In the genomic region with DNA sequence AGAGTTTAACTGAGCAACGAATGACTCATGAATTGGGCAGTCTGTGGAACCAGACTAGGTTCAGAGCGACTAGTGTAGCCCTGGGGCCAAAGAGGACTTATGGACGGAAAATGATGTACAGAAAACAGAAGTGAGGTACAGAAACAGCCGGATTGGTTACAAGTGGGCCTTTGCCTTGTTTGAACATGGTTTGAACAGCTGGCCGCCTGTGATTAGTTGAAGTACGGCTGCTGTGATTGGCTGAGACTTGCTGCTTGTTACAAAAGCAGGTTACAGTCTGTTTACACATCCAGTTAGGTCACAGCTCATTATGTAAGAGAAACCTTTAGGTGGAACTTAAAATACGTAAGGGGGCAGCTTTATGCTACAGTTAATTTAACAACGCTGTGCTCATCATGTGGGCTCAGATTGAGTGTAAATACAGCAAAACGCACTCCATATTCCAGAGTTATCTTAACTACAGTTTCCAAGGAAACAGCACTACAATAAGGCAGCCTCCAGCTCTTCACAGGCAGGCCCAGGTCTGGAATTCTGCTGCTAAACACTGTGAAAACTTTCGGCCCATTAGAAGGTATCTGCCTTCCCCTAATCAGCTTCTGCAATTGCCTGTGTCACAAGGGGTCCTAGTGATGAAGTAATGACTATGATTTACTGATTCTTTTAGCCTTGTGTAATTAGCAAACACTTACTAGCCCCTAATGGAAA, we compare ENCODE assay signal across 10 cellular contexts. TPM values are rescaled to one million over a fixed set of nuclear protein-coding genes. Genes with fewer than 3 reads are reported as not detected.
DNase-seq lines count a peak whose midpoint lies in the region; ATAC-seq and TF ChIP-seq lines count a peak whose summit lies in the region.
"Had no signal": no experiment of that assay in that cellular context is flagged by ENCODE, and none has a peak within 500 bp of the region (broad histone marks: within the 10 kb centered on the region; RNA-seq: fewer than 3 reads in every experiment).

No MANE protein-coding gene starts in this region.

- POLR2A ChIA-PET in activated CD4-positive, alpha-beta memory T cell treated with anti-CD3 and anti-CD28 coated beads for 36 hours (lab: Charles Lee): no interaction called here

- H3K36me3 ChIP-seq in WERI-Rb-1: no peaks in the 10 kb centered on the region; the same call in 1 of the 2 replicates
- H3K36me3 ChIP-seq: right atrium auricular region had no signal

- CTCF ChIA-PET in activated CD4-positive, alpha-beta memory T cell treated with anti-CD3 and anti-CD28 coated beads for 36 hours (lab: Charles Lee): no interaction called here

- peaks cover 16% of the 10 kb centered on the region for H3K36me3 Mint-ChIP-seq in activated CD4-positive, alpha-beta memory T cell treated with anti-CD3 and anti-CD28 coated beads for 36 hours

- H3K4me3 ChIP-seq in WERI-Rb-1 (ENCODE audit: low read depth, low read length): no peak overlapping the region
- H3K4me3 ChIP-seq: right atrium auricular region had no signal

- TF ChIP-seq CTCF in C4-2B (conservative IDR thresholded peaks at IDR 0.05) (no peak), WERI-Rb-1 (IDR thresholded peaks at IDR 0.05; ENCODE audit: low read depth, low read length) (no peak)

- ATAC-seq in HG02852 (IDR thresholded peaks at IDR 0.05; ENCODE audit: unreplicated experiment) (no peak), GM18867 (IDR thresholded peaks at IDR 0.05; ENCODE audit: unreplicated experiment) (no peak)

- peaks cover 19% of the 10 kb centered on the region for H3K4me1 Mint-ChIP-seq in activated CD4-positive, alpha-beta memory T cell treated with anti-CD3 and anti-CD28 coated beads for 36 hours (ENCODE audit: low read depth)

- no peaks in the 10 kb centered on the region for H3K9me3 Mint-ChIP-seq in activated CD4-positive, alpha-beta memory T cell treated with anti-CD3 and anti-CD28 coated beads for 36 hours

- H3K4me3 Mint-ChIP-seq in activated CD4-positive, alpha-beta memory T cell treated with anti-CD3 and anti-CD28 coated beads for 36 hours: no peak overlapping the region

- peak; percentile 67 for DNase-seq in NCI-H187 treated with DMSO at 0.1 percent for 48 hours (lab: John Stamatoyannopoulos, UW)
- DNase-seq in WERI-Rb-1: peak; percentile 20
- DNase-seq in left kidney (ENCODE audit: low read depth, low spot score): peak; percentile 80
- DNase-seq in activated CD4-positive, alpha-beta T cell treated with anti-CD3 and anti-CD28 coated beads, Interleukin-2, amount 50 U/mL, for 48 hours: no peak
- no peak for DNase-seq in activated CD4-positive, alpha-beta memory T cell treated with anti-CD3 and anti-CD28 coated beads for 36 hours

- no peaks in the 10 kb centered on the region for H3K9me3 ChIP-seq in WERI-Rb-1 (ENCODE audit: severe bottlenecking)
- H3K9me3 ChIP-seq: right atrium auricular region had no signal

- H3K27ac ChIP-seq in C4-2B (peak overlapping the region; percentile 1; the same call in 1 of the 2 replicates), WERI-Rb-1 (no peak overlapping the region)
- H3K27ac ChIP-seq: RWPE1 had no signal

- intact Hi-C loops in activated CD4-positive, alpha-beta memory T cell treated with anti-CD3 and anti-CD28 coated beads for 36 hours (cut with micrococcal nuclease): loop anchor here (10.0 kb wide), 2 partner anchors 243 to 533 kb away; no protein-coding TSS in a partner anchor

- H3K27me3 Mint-ChIP-seq in activated CD4-positive, alpha-beta memory T cell treated with anti-CD3 and anti-CD28 coated beads for 36 hours: no peaks in the 10 kb centered on the region

- H3K27me3 ChIP-seq in WERI-Rb-1 (ENCODE audit: insufficient read depth, low read depth, severe bottlenecking): no peaks in the 10 kb centered on the region
- H3K27me3 ChIP-seq: right atrium auricular region had no signal

- H3K27ac Mint-ChIP-seq in activated CD4-positive, alpha-beta memory T cell treated with anti-CD3 and anti-CD28 coated beads for 36 hours: no peak overlapping the region

RNA-seq across cellular contexts. Expression of gene AMACR, which starts 6.5 kb away (rescaled TPM):
- 10 to 100 TPM; 11.5 TPM for total RNA-seq in activated CD4-positive, alpha-beta memory T cell treated with anti-CD3 and anti-CD28 coated beads for 36 hours

RNA-seq across cellular contexts. Expression of gene SLC45A2, which starts 16.9 kb away (rescaled TPM):
- total RNA-seq in activated CD4-positive, alpha-beta memory T cell treated with anti-CD3 and anti-CD28 coated beads for 36 hours: not detected

RNA-seq across cellular contexts. Expression of gene C1QTNF3, which starts 41.6 kb away (rescaled TPM):
- total RNA-seq in activated CD4-positive, alpha-beta memory T cell treated with anti-CD3 and anti-CD28 coated beads for 36 hours: 1 to 10 TPM; 2.5 to 2.6 TPM

Comparison
In these comparisons a context has a peak if more than half of its experiments do, and no peak if none do; other contexts are left out.
1. DNase-seq: peak in NCI-H187 treated with DMSO at 0.1 percent for 48 hours (single experiment), WERI-Rb-1 (single experiment) and left kidney (single experiment); none in activated CD4-positive, alpha-beta T cell treated with anti-CD3 and anti-CD28 coated beads, Interleukin-2, amount 50 U/mL, for 48 hours (0 of 2) and activated CD4-positive, alpha-beta memory T cell treated with anti-CD3 and anti-CD28 coated beads for 36 hours (single experiment).